21 cellular contexts compared by ENCODE assay signal in genomic region chr2:16960579-16960978, GRCh38.
DNase-seq lines count a peak whose midpoint lies in the region; ATAC-seq and TF ChIP-seq lines count a peak whose summit lies in the region.
"Had no signal": no experiment of that assay in that cellular context is flagged by ENCODE, and none has a peak within 500 bp of the region (broad histone marks: within the 10 kb centered on the region; RNA-seq: fewer than 3 reads in every experiment).

No MANE protein-coding gene starts in this region.

- intact Hi-C loops in cardiac septum (cut with DNase I) = no loop called here
- intact Hi-C loops in CD4-positive, alpha-beta T cell (cut with DNase I, micrococcal nuclease) = no loop called here

- POLR2A ChIA-PET in CD4-positive, alpha-beta T cell (lab: Charles Lee) = no interaction called here

- TF ChIP-seq CTCF in DOHH2 (IDR thresholded peaks at IDR 0.05; ENCODE audit: low read depth, low read length, poor library complexity, severe bottlenecking) = no peak
- no peak for TF ChIP-seq CTCF in CD4-positive, alpha-beta T cell (IDR thresholded peaks at IDR 0.05)

- no peaks in the 10 kb centered on the region for H4K20me1 ChIP-seq in DOHH2 (ENCODE audit: control insufficient read depth, insufficient read depth, low read depth, low read length)

- ATAC-seq in GM19023 (IDR thresholded peaks at IDR 0.05; ENCODE audit: unreplicated experiment) (peak; percentile 58), HG02884 (IDR thresholded peaks at IDR 0.05; ENCODE audit: unreplicated experiment) (peak; percentile 72)
- no peak for ATAC-seq in CD4-positive, alpha-beta T cell (ENCODE audit: poor library complexity)

- H3K36me3 Mint-ChIP-seq in CD4-positive, alpha-beta T cell (ENCODE audit: low read depth) = no peaks in the 10 kb centered on the region

- no peaks in the 10 kb centered on the region for H3K36me3 ChIP-seq in DOHH2 (ENCODE audit: control insufficient read depth, low read length)
- H3K36me3 ChIP-seq: BE2C, esophagus muscularis mucosa, neutrophil had no signal

- CTCF ChIA-PET in CD4-positive, alpha-beta T cell (lab: Charles Lee) = no interaction called here

- H3K4me3 Mint-ChIP-seq in CD4-positive, alpha-beta T cell = no peak overlapping the region
- H3K4me3 Mint-ChIP-seq: activated CD4-positive, alpha-beta T cell treated with anti-CD3 and anti-CD28 coated beads, Interleukin-2, amount 10 ng/mL, durations not matched to agents 24 days and 14 days had no signal

- H3F3A ChIP-seq in DOHH2 (ENCODE audit: control insufficient read depth, insufficient read depth) = no peaks in the 10 kb centered on the region

- no peaks in the 10 kb centered on the region for H3K79me2 ChIP-seq in DOHH2 (ENCODE audit: control insufficient read depth, low read length)

- no peaks in the 10 kb centered on the region for H3K4me1 Mint-ChIP-seq in CD4-positive, alpha-beta T cell (ENCODE audit: low read depth)
- H3K4me1 Mint-ChIP-seq: activated CD4-positive, alpha-beta T cell treated with anti-CD3 and anti-CD28 coated beads, Interleukin-2, amount 10 ng/mL, durations not matched to agents 24 days and 14 days had no signal

- H3K9me2 ChIP-seq in DOHH2 (replicated peaks; ENCODE audit: control insufficient read depth, low read length) = no peaks in the 10 kb centered on the region

- H3K4me3 ChIP-seq in DOHH2 (ENCODE audit: low read length) = peak overlapping the region; percentile 43
- H3K4me3 ChIP-seq: esophagus muscularis mucosa had no signal

- peak overlapping the region; percentile 53 for H3K4me2 ChIP-seq in DOHH2 (ENCODE audit: low read length)

- no peaks in the 10 kb centered on the region for H3K27me3 ChIP-seq in DOHH2 (ENCODE audit: control insufficient read depth, low read length)
- H3K27me3 ChIP-seq in CD4-positive, alpha-beta T cell (ENCODE audit: control insufficient read depth, insufficient read depth, low read length) = no peaks in the 10 kb centered on the region
- H3K27me3 ChIP-seq: BE2C, esophagus muscularis mucosa, neutrophil had no signal

- peaks cover 6% of the 10 kb centered on the region for H3K9me3 Mint-ChIP-seq in CD4-positive, alpha-beta T cell
- H3K9me3 Mint-ChIP-seq: activated CD4-positive, alpha-beta T cell treated with anti-CD3 and anti-CD28 coated beads, Interleukin-2, amount 10 ng/mL, durations not matched to agents 24 days and 14 days had no signal

- no peaks in the 10 kb centered on the region for H3K27me3 Mint-ChIP-seq in CD4-positive, alpha-beta T cell
- H3K27me3 Mint-ChIP-seq: activated CD4-positive, alpha-beta T cell treated with anti-CD3 and anti-CD28 coated beads, Interleukin-2, amount 10 ng/mL, durations not matched to agents 24 days and 14 days had no signal

- H3K9me3 ChIP-seq in DOHH2 (ENCODE audit: control insufficient read depth, insufficient read depth, low read length) = no peaks in the 10 kb centered on the region
- H3K9me3 ChIP-seq in CD4-positive, alpha-beta T cell (ENCODE audit: control insufficient read depth, low read length) = no peaks in the 10 kb centered on the region
- H3K9me3 ChIP-seq: BE2C, esophagus muscularis mucosa, neutrophil had no signal

- H3K27ac Mint-ChIP-seq in CD4-positive, alpha-beta T cell = no peak overlapping the region
- H3K27ac Mint-ChIP-seq: activated CD4-positive, alpha-beta T cell treated with anti-CD3 and anti-CD28 coated beads, Interleukin-2, amount 10 ng/mL, durations not matched to agents 24 days and 14 days had no signal

- H3K27ac ChIP-seq in DOHH2 (ENCODE audit: low read depth, low read length) = peak overlapping the region; percentile 48
- no peak overlapping the region for H3K27ac ChIP-seq in CD4-positive, alpha-beta T cell (ENCODE audit: low read depth, low read length)
- H3K27ac ChIP-seq: esophagus muscularis mucosa, neutrophil, RWPE1 had no signal

- peaks cover 51% of the 10 kb centered on the region for H3K4me1 ChIP-seq in DOHH2 (ENCODE audit: control insufficient read depth, low read length)
- H3K4me1 ChIP-seq: BE2C, esophagus muscularis mucosa had no signal

- DNase-seq in NAMALWA (ENCODE audit: low spot score) = peak; percentile 59
- DNase-seq in cardiac septum (ENCODE audit: low spot score) = no peak
- no peak for DNase-seq in stimulated activated CD4-positive, alpha-beta T cell treated with anti-CD3 and anti-CD28 coated beads, Interleukin-4, amount 100 ng/mL, for 24 hours
- no peak for DNase-seq in CD4-positive, alpha-beta T cell
- DNase-seq in amygdala (lab: John Stamatoyannopoulos, UW) = no peak
- DNase-seq: 8988T; activated CD4-positive, alpha-beta T cell treated with anti-CD3 and anti-CD28 coated beads, Interleukin-2, amount 10 ng/mL, durations not matched to agents 24 days and 14 days; activated naive CD4-positive, alpha-beta T cell; aorta; BE2C; effector CD4-positive, alpha-beta T cell; NCI-H1694 treated with DMSO at 0.1 percent for 48 hours; NCI-H446; stimulated activated CD4-positive, alpha-beta T cell treated with anti-CD3 and anti-CD28 coated beads, Interleukin-12 subunit alpha, Interleukin-12 subunit beta, amount 100 ng/mL, for 4 hours; SW 1271 had no signal
